Comparison of ENCODE assay signal across 21 cellular contexts in the genomic region with DNA sequence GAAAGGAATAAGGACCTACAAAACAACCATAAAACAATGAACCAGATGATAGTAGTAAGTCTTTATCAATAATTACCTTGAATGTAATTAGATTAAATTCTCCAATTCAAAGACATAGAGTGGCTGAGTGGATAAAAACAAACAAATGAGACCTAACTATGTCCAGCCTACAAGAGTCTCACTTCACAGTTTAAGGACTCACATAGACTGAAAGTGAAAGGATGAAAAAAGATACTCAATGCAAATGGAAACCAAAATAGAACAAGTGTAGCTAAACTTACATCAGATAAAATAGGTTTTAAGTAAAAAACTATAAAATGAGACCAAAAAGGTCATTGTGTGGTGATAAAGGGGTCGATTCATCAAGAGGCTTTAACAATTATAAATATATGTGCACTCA. TPM values are rescaled to one million over a fixed set of nuclear protein-coding genes. Genes with fewer than 3 reads are reported as not detected.
A peak's percentile ranks its signal among the peaks of the same experiment; 100 is the strongest.
DNase-seq lines count a peak whose midpoint lies in the region; ATAC-seq and TF ChIP-seq lines count a peak whose summit lies in the region.
"Had no signal": no experiment of that assay in that cellular context is flagged by ENCODE, and none has a peak within 500 bp of the region (broad histone marks: within the 10 kb centered on the region; RNA-seq: fewer than 3 reads in every experiment).

No MANE protein-coding gene starts in this region.

- intact Hi-C loops in lower leg skin (cut with DNase I; ENCODE audit: low total_unique reads) = no loop called here
- intact Hi-C loops in Right ventricle myocardium superior (cut with DNase I) = no loop called here
- intact Hi-C loops in gastrocnemius medialis (cut with DNase I; ENCODE audit: low total_unique reads) = no loop called here

- DNase-seq in lower leg skin (ENCODE audit: low spot score in 2 of 2) (no peak), Right ventricle myocardium superior (no peak), gastrocnemius medialis (no peak), NCI-H1930 (lab: John Stamatoyannopoulos, UW) (no peak)
- DNase-seq: activated CD4-positive, alpha-beta T cell treated with anti-CD3 and anti-CD28 coated beads, Interleukin-2, amount 10 ng/mL, durations not matched to agents 7 days and 5 days; aorta; dermis blood vessel endothelial cell; DMS153; HCEC 1CT; IMR-90; NCI-H1417; NCI-H446 had no signal

- no peaks in the 10 kb centered on the region for H3K27me3 ChIP-seq in gastrocnemius medialis

- H3K36me3 ChIP-seq in gastrocnemius medialis = no peaks in the 10 kb centered on the region

- ATAC-seq in GM18867 (IDR thresholded peaks at IDR 0.05; ENCODE audit: unreplicated experiment) = peak; percentile 97
- peak; percentile 95 for ATAC-seq in GM21447 (IDR thresholded peaks at IDR 0.05; ENCODE audit: unreplicated experiment)
- peak; percentile 80 for ATAC-seq in HG02885 (IDR thresholded peaks at IDR 0.05; ENCODE audit: poor library complexity, unreplicated experiment)
- peak; percentile 77 for ATAC-seq in HG03457 (IDR thresholded peaks at IDR 0.05; ENCODE audit: unreplicated experiment)
- no peak for ATAC-seq in Right ventricle myocardium superior (ENCODE audit: poor library complexity)
- ATAC-seq in gastrocnemius medialis = no peak

- H3K4me3 ChIP-seq in lower leg skin (ENCODE audit: low read depth, poor library complexity, severe bottlenecking) (no peak overlapping the region), gastrocnemius medialis (no peak overlapping the region)

- no peak overlapping the region for H3K27ac ChIP-seq in gastrocnemius medialis

- WGBS in lower leg skin, 2 donors = 77 to 88% methylated on average over 1 of the region's 1 CpG

- no peak for TF ChIP-seq POLR2A in lower leg skin (IDR thresholded peaks at IDR 0.05)
- no peak for TF ChIP-seq POLR2A in gastrocnemius medialis (IDR thresholded peaks at IDR 0.05)

- peaks cover 0 to 3% (median 0%) of the 10 kb centered on the region in 3 donors for H3K9me3 ChIP-seq in gastrocnemius medialis

- in situ Hi-C loops in gastrocnemius medialis (cut with MboI; ENCODE audit: low sequenced_read_pairs in 4 of 4) = no loop called here

- H3K4me1 ChIP-seq in gastrocnemius medialis = no peaks in the 10 kb centered on the region

- TF ChIP-seq CTCF in lower leg skin (IDR thresholded peaks at IDR 0.05) (no peak), gastrocnemius medialis (IDR thresholded peaks at IDR 0.05 in 4 of 5, conservative IDR thresholded peaks at IDR 0.05 in 1 of 5) (no peak)

RNA-seq across cellular contexts. Expression of gene NR1I2, which starts 21.9 kb away (rescaled TPM):
- not detected for total RNA-seq in lower leg skin
- 0.11 TPM for total RNA-seq in Right ventricle myocardium superior
- under 1 TPM in 2 of 4 donors, not detected in 2; 0.17 to 0.18 TPM for total RNA-seq in gastrocnemius medialis
- total RNA-seq: fibroblast of lung, IMR-90, lung microvascular endothelial cell had no signal

RNA-seq across cellular contexts. Expression of gene CFAP91, which starts 57.1 kb away (rescaled TPM):
- total RNA-seq in lower leg skin (1 to 10 TPM in 3 of 4 donors, under 1 TPM in 1; 0.91 to 5.1 (median 1.7) TPM), Right ventricle myocardium superior (0.75 TPM), gastrocnemius medialis (under 1 TPM in 3 of 4 donors, not detected in 1; 0.11 to 0.36 (median 0.20) TPM)
- total RNA-seq: activated CD4-positive, alpha-beta T cell treated with anti-CD3 and anti-CD28 coated beads, Interleukin-2, amount 10 ng/mL, durations not matched to agents 7 days and 5 days; activated T-helper 1 cell treated with anti-CD3 and anti-CD28 coated beads, Interleukin-12 subunit alpha, Interleukin-12 subunit beta, Interleukin-2, Interleukin-4 antibody, amounts not matched to agents 30 ng/mL and 10 ng/mL and 1 ng/mL, durations not matched to agents 14 hours and 24 hours and 36 hours; IMR-90; lung microvascular endothelial cell; RPMI7951; T-helper 2 cell treated with Interferon-gamma antibody and Interleukin-4, amounts not matched to agents 100 ng/mL and 5 ng/mL, for 36 hours had no signal

Comparison
In these comparisons a context has a peak if more than half of its experiments do, and no peak if none do; other contexts are left out.
1. ATAC-seq: peak in GM18867 (single experiment), GM21447 (single experiment), HG02885 (single experiment) and HG03457 (single experiment); none in Right ventricle myocardium superior (single experiment) and gastrocnemius medialis (0 of 2).